Comparison of ENCODE assay signal across 8 cellular contexts in genomic region chr19:43620061-43621001, GRCh38. TPM values are rescaled to one million over a fixed set of nuclear protein-coding genes. Genes with fewer than 3 reads are reported as not detected.
DNase-seq lines count a peak whose midpoint lies in the region; ATAC-seq, FAIRE-seq and TF ChIP-seq lines count a peak whose summit lies in the region.

No MANE protein-coding gene starts in this region.

- POLR2A ChIA-PET in CD4-positive, alpha-beta T cell (lab: Charles Lee), result interaction anchor here (0.8 to 1.7 kb wide), 2 partner anchors 48 to 157 kb away, joined by 6 to 8 read pairs; no protein-coding TSS in a partner anchor

- H3K4me1 ChIP-seq in RWPE2 (ENCODE audit: insufficient read depth, poor library complexity, severe bottlenecking), result no peaks in the 10 kb centered on the region
- H3K4me1 ChIP-seq in mucosa of rectum (ENCODE audit: control insufficient read depth in 2 of 2, insufficient read depth in 2 of 2, low read length in 2 of 2), result peaks cover 10 to 12% of the 10 kb centered on the region in 2 donors
- no peaks in the 10 kb centered on the region for H3K4me1 ChIP-seq in urinary bladder (ENCODE audit: insufficient read depth)

- intact Hi-C loops in CD4-positive, alpha-beta T cell (cut with DNase I, micrococcal nuclease), result no loop called here

- H3K4me3 Mint-ChIP-seq in CD4-positive, alpha-beta T cell, result peak overlapping the region; percentile 98

- H3K4me3 ChIP-seq in RWPE2 (ENCODE audit: severe bottlenecking) (peak overlapping the region; percentile 55), bronchial epithelial cell (ENCODE audit: low read depth, low read length) (peak overlapping the region; percentile 57), mucosa of rectum (ENCODE audit: low read length in 2 of 2) (peak overlapping the region; percentile 91 to 94), urinary bladder (ENCODE audit: low read depth, low read length) (peak overlapping the region; percentile 69)

- peak in 9 of 10 experiments; percentile 71 to 86 (median 81) for DNase-seq in CD4-positive, alpha-beta T cell
- DNase-seq in RWPE2 (ENCODE audit: low spot score) (no peak), bronchial epithelial cell (ENCODE audit: low read depth) (no peak), NCI-H2171 treated with DMSO at 0.1 percent for 48 hours (lab: John Stamatoyannopoulos, UW) (no peak)

- no peaks in the 10 kb centered on the region for H3K9me3 ChIP-seq in CD4-positive, alpha-beta T cell (ENCODE audit: control insufficient read depth, low read length)
- H3K9me3 ChIP-seq in RWPE2 (ENCODE audit: severe bottlenecking) (no peaks in the 10 kb centered on the region), mucosa of rectum (ENCODE audit: control insufficient read depth in 2 of 2, low read length in 2 of 2) (no peaks in the 10 kb centered on the region)

- peak overlapping the region; percentile 86 to 87 for H3K9ac ChIP-seq in mucosa of rectum (ENCODE audit: low read depth in 1 of 2, low read length in 2 of 2)

- peak overlapping the region; percentile 92 for H3K27ac ChIP-seq in CD4-positive, alpha-beta T cell (ENCODE audit: low read depth, low read length)
- H3K27ac ChIP-seq in RWPE2 (ENCODE audit: poor library complexity, severe bottlenecking) (peak overlapping the region; percentile 58), mucosa of rectum (ENCODE audit: low read depth in 2 of 2, low read length in 2 of 2) (peak overlapping the region; percentile 86 to 96), urinary bladder (ENCODE audit: low read depth) (peak overlapping the region; percentile 77)

- TF ChIP-seq CTCF in CD4-positive, alpha-beta T cell (IDR thresholded peaks at IDR 0.05), result no peak
- TF ChIP-seq CTCF in RWPE2 (IDR thresholded peaks at IDR 0.05; ENCODE audit: poor library complexity, severe bottlenecking) (no peak), bronchial epithelial cell (IDR thresholded peaks at IDR 0.05; ENCODE audit: insufficient read depth, low read length, severe bottlenecking) (no peak)

- no peak for FAIRE-seq in bronchial epithelial cell (lab: Jason Lieb, UNC)

- H3K27me3 Mint-ChIP-seq in CD4-positive, alpha-beta T cell, result no peaks in the 10 kb centered on the region

- no peaks in the 10 kb centered on the region for H3K27me3 ChIP-seq in CD4-positive, alpha-beta T cell (ENCODE audit: control insufficient read depth, insufficient read depth, low read length)
- H3K27me3 ChIP-seq in RWPE2 (ENCODE audit: insufficient read depth, poor library complexity, severe bottlenecking) (no peaks in the 10 kb centered on the region), bronchial epithelial cell (ENCODE audit: control insufficient read depth, insufficient read depth, low read length) (no peaks in the 10 kb centered on the region), mucosa of rectum (ENCODE audit: control insufficient read depth in 2 of 2, insufficient read depth in 2 of 2, low read length in 2 of 2) (no peaks in the 10 kb centered on the region)

- no peak for ATAC-seq in CD4-positive, alpha-beta T cell (ENCODE audit: poor library complexity)
- ATAC-seq in RWPE2 (ENCODE audit: low read depth) (no peak), HG02973 (IDR thresholded peaks at IDR 0.05; ENCODE audit: unreplicated experiment) (no peak), GM18517 (IDR thresholded peaks at IDR 0.05; ENCODE audit: unreplicated experiment) (no peak)

- H3K27ac Mint-ChIP-seq in CD4-positive, alpha-beta T cell, result peak overlapping the region; percentile 98

- peaks cover 59% of the 10 kb centered on the region for H3K4me1 Mint-ChIP-seq in CD4-positive, alpha-beta T cell (ENCODE audit: low read depth)

- WGBS in urinary bladder, result 37% methylated on average over 23 of the region's 23 CpGs

- CTCF ChIA-PET in CD4-positive, alpha-beta T cell (lab: Charles Lee), result no interaction called here

- H3K36me3 ChIP-seq in RWPE2 (ENCODE audit: low read depth) (no peaks in the 10 kb centered on the region), bronchial epithelial cell (ENCODE audit: control insufficient read depth, insufficient read depth, low read length) (no peaks in the 10 kb centered on the region), mucosa of rectum (ENCODE audit: control insufficient read depth in 2 of 2, insufficient read depth in 2 of 2, low read length in 2 of 2) (no peaks in the 10 kb centered on the region), urinary bladder (ENCODE audit: insufficient read depth) (no peaks in the 10 kb centered on the region)

- no peaks in the 10 kb centered on the region for H3K9me3 Mint-ChIP-seq in CD4-positive, alpha-beta T cell

- peaks cover 8% of the 10 kb centered on the region for H3K36me3 Mint-ChIP-seq in CD4-positive, alpha-beta T cell (ENCODE audit: low read depth)

RNA-seq across cellular contexts. Expression of gene ZNF428, which starts 0.9 kb away (rescaled TPM):
- 10 to 100 TPM; 22.3 to 24.8 TPM for total RNA-seq in CD4-positive, alpha-beta T cell
- total RNA-seq in bronchial epithelial cell, result 14.5 and 19.3 TPM in 2 replicates
- total RNA-seq in urinary bladder, result 27.4 TPM
- 51.5 TPM for polyA plus RNA-seq in urinary bladder

RNA-seq across cellular contexts. Expression of gene SRRM5, which starts 8.4 kb away (rescaled TPM):
- under 1 TPM; 0.25 to 0.56 TPM for total RNA-seq in CD4-positive, alpha-beta T cell
- total RNA-seq in bronchial epithelial cell, result not detected in 2 replicates
- not detected for total RNA-seq in urinary bladder
- 0.23 TPM for polyA plus RNA-seq in urinary bladder

RNA-seq across cellular contexts. Expression of gene CADM4, which starts 19.3 kb away (rescaled TPM):
- under 1 TPM; 0.28 to 0.36 TPM for total RNA-seq in CD4-positive, alpha-beta T cell
- total RNA-seq in bronchial epithelial cell (13.4 and 19.1 TPM in 2 replicates), urinary bladder (8.7 TPM)
- polyA plus RNA-seq in urinary bladder, result 13.3 TPM

RNA-seq across cellular contexts. Expression of gene ZNF576, which starts 23.9 kb away (rescaled TPM):
- 1 to 10 TPM; 4.1 to 4.8 TPM for total RNA-seq in CD4-positive, alpha-beta T cell
- total RNA-seq in bronchial epithelial cell (9.5 and 10.5 TPM in 2 replicates), urinary bladder (5.1 TPM)
- 19.2 TPM for polyA plus RNA-seq in urinary bladder

RNA-seq across cellular contexts. Expression of gene IRGQ, which starts 24.4 kb away (rescaled TPM):
- total RNA-seq in CD4-positive, alpha-beta T cell, result 10 to 100 TPM; 28.9 to 29.8 TPM
- 15.9 and 19.5 TPM in 2 replicates for total RNA-seq in bronchial epithelial cell
- total RNA-seq in urinary bladder, result 26.2 TPM
- polyA plus RNA-seq in urinary bladder, result 5.9 TPM

Comparison
In these comparisons a context has a peak if more than half of its experiments do, and no peak if none do; other contexts are left out.
1. DNase-seq: peak in CD4-positive, alpha-beta T cell (9 of 10); none in RWPE2 (single experiment), bronchial epithelial cell (single experiment) and NCI-H2171 treated with DMSO at 0.1 percent for 48 hours (single experiment).
2. Peak in every context shown above with its lines, with median percentiles within 50 percentile points of each other: H3K27ac ChIP-seq and H3K4me3 ChIP-seq.